Comparison of ENCODE assay signal across 3 cellular contexts in the genomic region with DNA sequence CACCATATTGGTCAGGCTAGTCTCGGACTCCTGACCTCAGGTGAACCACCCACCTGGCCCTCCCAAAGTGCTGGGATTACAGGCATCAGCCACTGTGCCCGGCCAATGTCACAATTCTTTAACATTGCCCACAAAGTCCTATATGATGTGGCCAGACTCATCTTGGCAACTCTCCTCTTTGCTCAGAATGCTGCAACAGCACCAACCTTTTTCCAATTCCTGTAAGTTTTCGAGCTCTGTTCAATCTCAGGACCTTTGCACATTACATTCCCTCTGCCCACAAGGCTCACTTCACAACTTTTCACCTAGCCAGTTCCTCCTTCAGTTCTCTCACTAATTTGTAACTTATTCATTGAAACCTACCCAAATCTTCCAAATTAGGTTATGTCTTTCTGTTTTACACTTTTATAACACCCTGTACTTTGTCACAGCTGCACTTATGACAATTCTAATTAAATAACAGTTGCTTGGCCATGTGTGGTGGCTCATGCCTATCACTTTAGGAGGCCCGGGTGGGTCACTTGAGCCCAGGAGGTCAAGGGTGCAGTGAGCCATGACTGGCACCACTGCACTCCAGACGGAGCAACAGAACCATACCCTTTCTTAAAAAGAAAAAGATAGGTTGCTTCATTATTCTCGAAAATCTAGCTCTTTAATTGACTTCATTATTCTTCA.
TF ChIP-seq lines count a peak whose summit lies in the region.

No MANE protein-coding gene starts in this region.

TF ChIP-seq in liver, 16 proteins besides CTCF, POLR2A, EP300 and RAD21:
- peak; percentile 44 to 71 for TF ChIP-seq HNF4A (conservative IDR thresholded peaks at IDR 0.05)
- TF ChIP-seq RXRA (IDR thresholded peaks at IDR 0.05): peak; percentile 40 to 75
- TF ChIP-seq ATF3 (IDR thresholded peaks at IDR 0.05): no peak
- TF ChIP-seq FOXA1 (IDR thresholded peaks at IDR 0.05): no peak
- no peak for TF ChIP-seq JUND (IDR thresholded peaks at IDR 0.05)
- TF ChIP-seq GABPA (IDR thresholded peaks at IDR 0.05 in 1 of 2, conservative IDR thresholded peaks at IDR 0.05 in 1 of 2): no peak
- TF ChIP-seq, protein P1, sequence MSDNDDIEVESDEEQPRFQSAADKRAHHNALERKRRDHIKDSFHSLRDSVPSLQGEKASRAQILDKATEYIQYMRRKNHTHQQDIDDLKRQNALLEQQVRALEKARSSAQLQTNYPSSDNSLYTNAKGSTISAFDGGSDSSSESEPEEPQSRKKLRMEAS (IDR thresholded peaks at IDR 0.05): peak; percentile 45
- TF ChIP-seq, protein P2, sequence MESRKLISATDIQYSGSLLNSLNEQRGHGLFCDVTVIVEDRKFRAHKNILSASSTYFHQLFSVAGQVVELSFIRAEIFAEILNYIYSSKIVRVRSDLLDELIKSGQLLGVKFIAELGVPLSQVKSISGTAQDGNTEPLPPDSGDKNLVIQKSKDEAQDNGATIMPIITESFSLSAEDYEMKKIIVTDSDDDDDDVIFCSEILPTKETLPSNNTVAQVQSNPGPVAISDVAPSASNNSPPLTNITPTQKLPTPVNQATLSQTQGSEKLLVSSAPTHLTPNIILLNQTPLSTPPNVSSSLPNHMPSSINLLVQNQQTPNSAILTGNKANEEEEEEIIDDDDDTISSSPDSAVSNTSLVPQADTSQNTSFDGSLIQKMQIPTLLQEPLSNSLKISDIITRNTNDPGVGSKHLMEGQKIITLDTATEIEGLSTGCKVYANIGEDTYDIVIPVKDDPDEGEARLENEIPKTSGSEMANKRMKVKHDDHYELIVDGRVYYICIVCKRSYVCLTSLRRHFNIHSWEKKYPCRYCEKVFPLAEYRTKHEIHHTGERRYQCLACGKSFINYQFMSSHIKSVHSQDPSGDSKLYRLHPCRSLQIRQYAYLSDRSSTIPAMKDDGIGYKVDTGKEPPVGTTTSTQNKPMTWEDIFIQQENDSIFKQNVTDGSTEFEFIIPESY (IDR thresholded peaks at IDR 0.05): peak; percentile 32
- TF ChIP-seq SP1 (IDR thresholded peaks at IDR 0.05): peak; percentile 34
- TF ChIP-seq REST (IDR thresholded peaks at IDR 0.05): peak; percentile 32
- peak; percentile 60 for TF ChIP-seq YY1 (IDR thresholded peaks at IDR 0.05)
TF ChIP-seq in liver: peak in this region for 7.

TF ChIP-seq in HepG2, 621 proteins besides CTCF, POLR2A, EP300 and RAD21 (continues in another document):
- TF ChIP-seq HNF1A (IDR thresholded peaks at IDR 0.05; ENCODE audit: low read depth) (no peak), HNF1A (CRISPR knock-in tag; IDR thresholded peaks at IDR 0.05; ENCODE audit: borderline replicate concordance) (no peak), ZBED4 (CRISPR knock-in tag; IDR thresholded peaks at IDR 0.05; ENCODE audit: borderline replicate concordance) (no peak), HCFC1 (IDR thresholded peaks at IDR 0.05; ENCODE audit: low read depth, low read length) (no peak), ZNF776 (CRISPR knock-in tag; IDR thresholded peaks at IDR 0.05) (no peak), SNAPC5 (CRISPR knock-in tag; IDR thresholded peaks at IDR 0.05; ENCODE audit: borderline replicate concordance) (no peak)

TF ChIP-seq in WTC11, 78 proteins besides CTCF, POLR2A, EP300 and RAD21:
- TF ChIP-seq CREM (CRISPR knock-in tag; IDR thresholded peaks at IDR 0.05) (no peak), ATF3 (CRISPR knock-in tag; conservative IDR thresholded peaks at IDR 0.05) (no peak), SMAD4 (CRISPR knock-in tag; IDR thresholded peaks at IDR 0.05) (no peak), EMX1 (CRISPR knock-in tag; IDR thresholded peaks at IDR 0.05) (no peak), TP53 (CRISPR knock-in tag; IDR thresholded peaks at IDR 0.05) (no peak), ZNF121 (CRISPR knock-in tag; IDR thresholded peaks at IDR 0.05) (no peak), IRF1 (CRISPR knock-in tag; IDR thresholded peaks at IDR 0.05) (no peak)
- TF ChIP-seq, protein P3, sequence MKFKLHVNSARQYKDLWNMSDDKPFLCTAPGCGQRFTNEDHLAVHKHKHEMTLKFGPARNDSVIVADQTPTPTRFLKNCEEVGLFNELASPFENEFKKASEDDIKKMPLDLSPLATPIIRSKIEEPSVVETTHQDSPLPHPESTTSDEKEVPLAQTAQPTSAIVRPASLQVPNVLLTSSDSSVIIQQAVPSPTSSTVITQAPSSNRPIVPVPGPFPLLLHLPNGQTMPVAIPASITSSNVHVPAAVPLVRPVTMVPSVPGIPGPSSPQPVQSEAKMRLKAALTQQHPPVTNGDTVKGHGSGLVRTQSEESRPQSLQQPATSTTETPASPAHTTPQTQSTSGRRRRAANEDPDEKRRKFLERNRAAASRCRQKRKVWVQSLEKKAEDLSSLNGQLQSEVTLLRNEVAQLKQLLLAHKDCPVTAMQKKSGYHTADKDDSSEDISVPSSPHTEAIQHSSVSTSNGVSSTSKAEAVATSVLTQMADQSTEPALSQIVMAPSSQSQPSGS (CRISPR knock-in tag; IDR thresholded peaks at IDR 0.05; ENCODE audit: borderline replicate concordance, low read depth): no peak
